In genomic region chr10:133379152-133379800, GRCh38 we compare ENCODE assay signal across 8 cellular contexts. TPM values are rescaled to one million over a fixed set of nuclear protein-coding genes. Genes with fewer than 3 reads are reported as not detected.
A peak's percentile ranks its signal among the peaks of the same experiment; 100 is the strongest.
DNase-seq lines count a peak whose midpoint lies in the region; ATAC-seq and TF ChIP-seq lines count a peak whose summit lies in the region.

PAOX (plus strand) TSS chr10:133379262; CDS start chr10:133379317, 55 bp downstream.

- in situ Hi-C loops in SK-MEL-5 (cut with HindIII; ENCODE audit: low pct_unique_long_range_greater_than_20kb, low sequenced_read_pairs): no loop called here

- 4% methylated on average over 68 of the region's 78 CpGs for WGBS in right cardiac atrium

- no peak within 1 kb of the TSS for H3K27ac ChIP-seq in ACC112 (ENCODE audit: low read depth, low read length)
- peak within 1 kb of the TSS; percentile 61 to 82 for H3K27ac ChIP-seq in ascending aorta
- peak within 1 kb of the TSS; percentile 66 for H3K27ac ChIP-seq in right cardiac atrium (ENCODE audit: low read length)

- no peaks in the 10 kb centered on the region for H3K36me3 ChIP-seq in ACC112 (ENCODE audit: insufficient read depth, low read length)
- no peaks in the 10 kb centered on the region for H3K36me3 ChIP-seq in ascending aorta

- H3K27me3 ChIP-seq in ACC112 (ENCODE audit: insufficient read depth, low read length) (no peaks in the 10 kb centered on the region), ascending aorta (no peaks in the 10 kb centered on the region), right cardiac atrium (ENCODE audit: control insufficient read depth, insufficient read depth) (no peaks in the 10 kb centered on the region)

- TF ChIP-seq CTCF in ascending aorta (IDR thresholded peaks at IDR 0.05): no peak

- H2AFZ ChIP-seq in ACC112 (ENCODE audit: low read length, unreplicated experiment): peak within 1 kb of the TSS; percentile 62

- H3K9me3 ChIP-seq in ascending aorta (no peaks in the 10 kb centered on the region), right cardiac atrium (ENCODE audit: control insufficient read depth, low read length) (no peaks in the 10 kb centered on the region)

- no peaks in the 10 kb centered on the region for H3K79me2 ChIP-seq in ACC112 (ENCODE audit: control insufficient read depth, insufficient read depth, low read length, unreplicated experiment)

- DNase-seq in SK-MEL-5 (ENCODE audit: low read depth, low spot score) (peak; percentile 18), ascending aorta (ENCODE audit: low spot score in 2 of 2) (peak in 1 of 2 donors; percentile 80), right cardiac atrium (peak; percentile 77 to 93 (median 89)), putamen (ENCODE audit: low spot score) (peak; percentile 76), NCI-H226 (no peak)

- no peaks in the 10 kb centered on the region for H3K4me1 ChIP-seq in ACC112 (ENCODE audit: control insufficient read depth, insufficient read depth, low read length, unreplicated experiment)
- H3K4me1 ChIP-seq in ascending aorta: peaks cover 4 to 10% of the 10 kb centered on the region in 2 donors
- H3K4me1 ChIP-seq in right cardiac atrium (ENCODE audit: control insufficient read depth, insufficient read depth, low read length): peaks cover 4% of the 10 kb centered on the region

- peak within 1 kb of the TSS; percentile 82 for H3K4me3 ChIP-seq in ACC112 (ENCODE audit: low read depth, low read length)
- peak within 1 kb of the TSS; percentile 87 to 98 for H3K4me3 ChIP-seq in ascending aorta
- H3K4me3 ChIP-seq in right cardiac atrium (ENCODE audit: low read length): peak within 1 kb of the TSS; percentile 92

- peak; percentile 36 for ATAC-seq in GM18858 (IDR thresholded peaks at IDR 0.05; ENCODE audit: unreplicated experiment)
- peak; percentile 48 for ATAC-seq in HG03025 (IDR thresholded peaks at IDR 0.05; ENCODE audit: low FRiP score, unreplicated experiment)
- ATAC-seq in right cardiac atrium: peak; percentile 63 to 73

- intact Hi-C loops in ascending aorta (cut with DNase I): loop anchor here (1.0 to 10.0 kb wide), 5 partner anchors 15 to 1477 kb away; partner anchors contain the start of genes LRRC27, MTG1, PPP2R2D and STK32C
- intact Hi-C loops in right cardiac atrium (cut with DNase I): no loop called here

RNA-seq across cellular contexts. Expression of gene PAOX, which starts in this region (rescaled TPM):
- total RNA-seq in SK-MEL-5 (2014; rRNA removed; shearing (Covaris generic)): 0.83 and 1.0 TPM in 2 replicates
- 0.63 and 0.82 TPM in 2 replicates for polyA plus RNA-seq in SK-MEL-5 (2015; cell fraction: cytosol; rRNA removed)
- polyA plus RNA-seq in SK-MEL-5 (2015; cell fraction: nucleus; rRNA removed): 0.33 and 2.0 TPM in 2 replicates
- 1.4 TPM for total RNA-seq in ascending aorta
- total RNA-seq in right cardiac atrium: 1 to 10 TPM; 2.9 to 3.4 (median 3.2) TPM
- polyA plus RNA-seq in right cardiac atrium: 2.7 TPM
